Comparison of ENCODE assay signal across 10 cellular contexts in the genomic region with DNA sequence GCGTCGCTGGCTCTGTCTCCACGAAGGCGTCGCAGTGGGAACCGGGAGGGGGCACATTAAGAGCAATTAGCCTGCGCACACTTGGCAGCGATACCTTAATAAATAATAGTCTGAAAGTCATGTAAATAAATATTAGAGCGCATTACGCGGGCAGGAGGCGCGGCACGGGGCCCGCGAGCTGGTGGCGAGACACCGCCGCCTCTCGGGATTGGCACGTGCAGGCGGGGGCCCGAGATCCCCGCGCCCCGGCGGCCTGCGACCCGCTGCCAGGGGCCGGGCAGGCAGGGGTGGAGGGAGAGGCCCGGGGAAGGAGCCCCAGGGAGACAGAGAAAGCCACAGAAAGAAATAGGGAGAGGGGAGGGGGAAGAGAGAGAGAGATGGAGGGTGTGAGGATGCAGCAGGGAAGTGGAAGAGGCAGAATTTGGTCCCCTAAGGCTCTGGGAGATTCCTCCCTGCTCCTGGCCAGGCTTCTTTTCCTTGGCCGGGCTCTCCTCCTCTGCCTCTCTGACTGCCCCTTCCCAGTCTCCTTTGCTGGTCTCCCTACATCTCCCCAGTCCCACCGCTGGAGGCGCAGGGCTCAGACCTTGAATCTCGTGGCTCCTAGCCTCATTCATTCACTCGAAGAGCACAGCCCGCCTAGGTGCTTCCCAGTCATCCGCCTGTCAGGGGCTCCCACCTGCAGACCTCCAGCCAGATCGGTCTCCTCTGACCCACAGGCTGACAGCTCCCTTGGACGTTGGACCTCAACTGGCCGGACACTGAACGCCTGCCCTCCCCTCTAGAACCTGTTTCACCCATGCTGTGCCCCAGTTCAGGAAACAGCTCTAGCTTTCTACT.
A peak's percentile ranks its signal among the peaks of the same experiment; 100 is the strongest.
DNase-seq lines count a peak whose midpoint lies in the region; ATAC-seq and TF ChIP-seq lines count a peak whose summit lies in the region.
"Had no signal": no experiment of that assay in that cellular context is flagged by ENCODE, and none has a peak within 500 bp of the region (broad histone marks: within the 10 kb centered on the region; RNA-seq: fewer than 3 reads in every experiment).

No MANE protein-coding gene starts in this region.

- H3K79me2 ChIP-seq in neural cell (replicated peaks; ENCODE audit: insufficient read depth, low read length): no peaks in the 10 kb centered on the region

- H3K27me3 ChIP-seq in NT2/D1 (ENCODE audit: insufficient read depth, insufficient read length) (peaks cover 76% of the 10 kb centered on the region), neural cell (ENCODE audit: insufficient read depth, low read depth, low read length) (peaks cover 57% of the 10 kb centered on the region)

- H3K9me3 ChIP-seq in NT2/D1 (ENCODE audit: insufficient read depth, low read length): no peaks in the 10 kb centered on the region
- H3K9me3 ChIP-seq in neural cell (ENCODE audit: low read length): no peaks in the 10 kb centered on the region
- H3K9me3 ChIP-seq: BLaER1 treated with 17β-estradiol and CSF1 and Interleukin-3, amounts not matched to agents 10 nM and 100 nM had no signal

- no peak for TF ChIP-seq EP300 in neural cell (conservative IDR thresholded peaks at IDR 0.05; ENCODE audit: poor library complexity, severe bottlenecking)

- ATAC-seq in GM19023 (IDR thresholded peaks at IDR 0.05; ENCODE audit: unreplicated experiment) (no peak), GM19035 (IDR thresholded peaks at IDR 0.05; ENCODE audit: unreplicated experiment) (no peak)

- no peak overlapping the region for H3K27ac ChIP-seq in neural cell (ENCODE audit: low read length)
- H3K27ac ChIP-seq: BLaER1 treated with 17β-estradiol and CSF1 and Interleukin-3, amounts not matched to agents 10 nM and 100 nM had no signal

- H3F3A ChIP-seq in neural cell (ENCODE audit: insufficient read depth, low read length, poor library complexity, severe bottlenecking): no peaks in the 10 kb centered on the region

- peak in 2 of 3 experiments; percentile 78 to 85 for DNase-seq in NCI-H1417 (lab: John Stamatoyannopoulos, UW)
- DNase-seq in NCI-H1417 treated with DMSO at 0.1 percent for 48 hours (lab: John Stamatoyannopoulos, UW): no peak
- DNase-seq in NT2/D1 (ENCODE audit: low read depth, low spot score): peak; percentile 55
- DNase-seq in fibroblast of peridontal ligament (ENCODE audit: extremely low read depth): peak; percentile 54
- no peak for DNase-seq in NK-92 (lab: John Stamatoyannopoulos, UW; ENCODE audit: unreplicated experiment)
- DNase-seq: activated B cell treated with CpG ODN at 0.5 μM for 24 hours had no signal

- peak; percentile 87 for TF ChIP-seq CTCF in neural cell (IDR thresholded peaks at IDR 0.05; ENCODE audit: poor library complexity, severe bottlenecking)

- H3K4me2 ChIP-seq in neural cell (ENCODE audit: low read length): peak overlapping the region; percentile 89

- peak; percentile 62 for TF ChIP-seq RAD21 in neural cell (conservative IDR thresholded peaks at IDR 0.05)

- H3K36me3 ChIP-seq in NT2/D1 (ENCODE audit: insufficient read depth, insufficient read length, low read length) (no peaks in the 10 kb centered on the region), neural cell (ENCODE audit: insufficient read depth, low read length) (no peaks in the 10 kb centered on the region)
- H3K36me3 ChIP-seq: BLaER1 treated with 17β-estradiol and CSF1 and Interleukin-3, amounts not matched to agents 10 nM and 100 nM had no signal

- peak overlapping the region; percentile 64 for H3K9ac ChIP-seq in NT2/D1 (ENCODE audit: insufficient read length, low read depth)
- H3K9ac ChIP-seq in neural cell (ENCODE audit: low read length): peak overlapping the region; percentile 50
- H3K9ac ChIP-seq: BLaER1 treated with 17β-estradiol and CSF1 and Interleukin-3, amounts not matched to agents 10 nM and 100 nM had no signal

- no peaks in the 10 kb centered on the region for H3K9me2 ChIP-seq in neural cell (ENCODE audit: insufficient read depth, low read length)

- peak overlapping the region; percentile 61 for H3K4me3 ChIP-seq in NT2/D1 (ENCODE audit: insufficient read length, low read depth)
- H3K4me3 ChIP-seq in neural cell (ENCODE audit: low read length): peak overlapping the region; percentile 66
- H3K4me3 ChIP-seq: BLaER1 treated with 17β-estradiol and CSF1 and Interleukin-3, amounts not matched to agents 10 nM and 100 nM had no signal

- H3K4me1 ChIP-seq in NT2/D1 (ENCODE audit: insufficient read depth, insufficient read length): peaks cover 1% of the 10 kb centered on the region

- no peaks in the 10 kb centered on the region for H4K20me1 ChIP-seq in neural cell (ENCODE audit: insufficient read depth)

- H2AFZ ChIP-seq in neural cell (ENCODE audit: low read depth, low read length): peak overlapping the region; percentile 76

TF ChIP-seq in neural cell, 6 proteins besides CTCF, POLR2A, EP300 and RAD21:
- TF ChIP-seq SMC3 (conservative IDR thresholded peaks at IDR 0.05; ENCODE audit: poor library complexity) (peak; percentile 64), TAF1 (IDR thresholded peaks at IDR 0.05; ENCODE audit: low read depth) (peak; percentile 38), POLR2AphosphoS5 (IDR thresholded peaks at IDR 0.05) (no peak)

Comparison
In these comparisons a context has a peak if more than half of its experiments do, and no peak if none do; other contexts are left out.
1. DNase-seq: peak in NCI-H1417 (2 of 3), NT2/D1 (single experiment) and fibroblast of peridontal ligament (single experiment); none in NCI-H1417 treated with DMSO at 0.1 percent for 48 hours (single experiment) and NK-92 (single experiment).